8 cellular contexts compared by ENCODE assay signal in genomic region chr14:54348001-54348611, GRCh38. TPM values are rescaled to one million over a fixed set of nuclear protein-coding genes. Genes with fewer than 3 reads are reported as not detected.
DNase-seq lines count a peak whose midpoint lies in the region; ATAC-seq and TF ChIP-seq lines count a peak whose summit lies in the region.

No MANE protein-coding gene starts in this region.

- H3K9me3 Mint-ChIP-seq in activated naive CD8-positive, alpha-beta T cell treated with anti-CD3 and anti-CD28 coated beads, Interleukin-2, amount 50 U/mL, for 24 hours = no peaks in the 10 kb centered on the region
- H3K9me3 Mint-ChIP-seq in activated naive CD8-positive, alpha-beta T cell treated with anti-CD3 and anti-CD28 coated beads for 36 hours = no peaks in the 10 kb centered on the region

- ATAC-seq in activated naive CD8-positive, alpha-beta T cell treated with anti-CD3 and anti-CD28 coated beads, Interleukin-2, amount 50 U/mL, for 24 hours = peak; percentile 40

- no peak overlapping the region for H3K27ac Mint-ChIP-seq in activated naive CD8-positive, alpha-beta T cell treated with anti-CD3 and anti-CD28 coated beads, Interleukin-2, amount 50 U/mL, for 24 hours
- H3K27ac Mint-ChIP-seq in activated naive CD8-positive, alpha-beta T cell treated with anti-CD3 and anti-CD28 coated beads for 36 hours = no peak overlapping the region

- H3K4me1 Mint-ChIP-seq in activated naive CD8-positive, alpha-beta T cell treated with anti-CD3 and anti-CD28 coated beads, Interleukin-2, amount 50 U/mL, for 24 hours = no peaks in the 10 kb centered on the region
- no peaks in the 10 kb centered on the region for H3K4me1 Mint-ChIP-seq in activated naive CD8-positive, alpha-beta T cell treated with anti-CD3 and anti-CD28 coated beads for 36 hours

- no peaks in the 10 kb centered on the region for H3K27me3 ChIP-seq in dorsolateral prefrontal cortex

- intact Hi-C loops in dorsolateral prefrontal cortex (cut with DNase I) = loop anchor here (5.0 to 10.0 kb wide), 3 partner anchors 171 to 811 kb away; partner anchors contain the start of gene BMP4 (in 1 of the 2)

- H3K4me3 Mint-ChIP-seq in activated naive CD8-positive, alpha-beta T cell treated with anti-CD3 and anti-CD28 coated beads, Interleukin-2, amount 50 U/mL, for 24 hours = no peak overlapping the region
- no peak overlapping the region for H3K4me3 Mint-ChIP-seq in activated naive CD8-positive, alpha-beta T cell treated with anti-CD3 and anti-CD28 coated beads for 36 hours

- no peak for TF ChIP-seq EP300 in Ishikawa (IDR thresholded peaks at IDR 0.05; ENCODE audit: borderline replicate concordance)

- peaks cover 19% of the 10 kb centered on the region for H3K27me3 Mint-ChIP-seq in activated naive CD8-positive, alpha-beta T cell treated with anti-CD3 and anti-CD28 coated beads, Interleukin-2, amount 50 U/mL, for 24 hours
- no peaks in the 10 kb centered on the region for H3K27me3 Mint-ChIP-seq in activated naive CD8-positive, alpha-beta T cell treated with anti-CD3 and anti-CD28 coated beads for 36 hours

- TF ChIP-seq RAD21 in Ishikawa (IDR thresholded peaks at IDR 0.05; ENCODE audit: low read depth) = peak; percentile 90

- no peak overlapping the region for H3K4me3 ChIP-seq in dorsolateral prefrontal cortex

- no peaks in the 10 kb centered on the region for H3K36me3 Mint-ChIP-seq in activated naive CD8-positive, alpha-beta T cell treated with anti-CD3 and anti-CD28 coated beads, Interleukin-2, amount 50 U/mL, for 24 hours (ENCODE audit: low read depth)
- H3K36me3 Mint-ChIP-seq in activated naive CD8-positive, alpha-beta T cell treated with anti-CD3 and anti-CD28 coated beads for 36 hours = no peaks in the 10 kb centered on the region

- peak overlapping the region in 5 of 59 donors; percentile 45 to 81 (median 63) for H3K27ac ChIP-seq in dorsolateral prefrontal cortex

- DNase-seq in activated naive CD8-positive, alpha-beta T cell treated with anti-CD3 and anti-CD28 coated beads, Interleukin-2, amount 50 U/mL, for 24 hours = no peak
- DNase-seq in activated naive CD8-positive, alpha-beta T cell treated with anti-CD3 and anti-CD28 coated beads for 36 hours = no peak
- DNase-seq in OCI-M1 (lab: John Stamatoyannopoulos, UW) (peak; percentile 75), dorsolateral prefrontal cortex (peak in 1 of 10 donors; percentile 14), middle frontal gyrus (ENCODE audit: extremely low spot score, low spot score) (peak; percentile 76)
- DNase-seq in activated CD8-positive, alpha-beta memory T cell treated with anti-CD3 and anti-CD28 coated beads for 24 hours = no peak
- no peak for DNase-seq in activated effector memory CD4-positive, alpha-beta T cell treated with anti-CD3 and anti-CD28 coated beads, Interleukin-2, amount 50 U/mL, for 16 hours

- TF ChIP-seq CTCF in dorsolateral prefrontal cortex (IDR thresholded peaks at IDR 0.05 in 54 of 56, conservative IDR thresholded peaks at IDR 0.05 in 2 of 56; ENCODE audit: low read depth in 1 of 56, partially characterized antibody in 56 of 56) = peak; percentile 60 to 94 (median 84)

TF ChIP-seq in Ishikawa, 13 proteins besides CTCF, POLR2A, EP300 and RAD21:
- TF ChIP-seq CEBPB (IDR thresholded peaks at IDR 0.05) (no peak), MAX (IDR thresholded peaks at IDR 0.05) (no peak), TAF1 (IDR thresholded peaks at IDR 0.05; ENCODE audit: low read depth) (no peak), FOXM1 (IDR thresholded peaks at IDR 0.05; ENCODE audit: borderline replicate concordance, low read depth) (no peak), REST (IDR thresholded peaks at IDR 0.05; ENCODE audit: low read depth) (no peak), TCF12 (IDR thresholded peaks at IDR 0.05; ENCODE audit: low read depth) (no peak), YY1 (IDR thresholded peaks at IDR 0.05; ENCODE audit: low read depth) (no peak), EGR1 (IDR thresholded peaks at IDR 0.05) (no peak), ZBTB7A (IDR thresholded peaks at IDR 0.05; ENCODE audit: low read depth) (no peak), TEAD4 (IDR thresholded peaks at IDR 0.05) (no peak), CREB1 (IDR thresholded peaks at IDR 0.05; ENCODE audit: low read depth) (no peak), USF1 (IDR thresholded peaks at IDR 0.05) (no peak), NFIC (IDR thresholded peaks at IDR 0.05) (no peak)

RNA-seq across cellular contexts. Expression of gene CDKN3, which starts 48.7 kb away (rescaled TPM):
- 10 to 100 TPM; 77.9 to 79.5 TPM for total RNA-seq in activated naive CD8-positive, alpha-beta T cell treated with anti-CD3 and anti-CD28 coated beads for 36 hours
- 1 to 10 TPM in 117 of 120 experiments, under 1 TPM in 3; 0.73 to 10.0 (median 3.9) TPM for total RNA-seq in dorsolateral prefrontal cortex

Comparison
In these comparisons a context has a peak if more than half of its experiments do, and no peak if none do; other contexts are left out.
1. DNase-seq: peak in OCI-M1 (single experiment) and middle frontal gyrus (single experiment); none in activated naive CD8-positive, alpha-beta T cell treated with anti-CD3 and anti-CD28 coated beads, Interleukin-2, amount 50 U/mL, for 24 hours (single experiment), activated naive CD8-positive, alpha-beta T cell treated with anti-CD3 and anti-CD28 coated beads for 36 hours (single experiment), activated CD8-positive, alpha-beta memory T cell treated with anti-CD3 and anti-CD28 coated beads for 24 hours (single experiment) and activated effector memory CD4-positive, alpha-beta T cell treated with anti-CD3 and anti-CD28 coated beads, Interleukin-2, amount 50 U/mL, for 16 hours (single experiment).
2. RNA of gene CDKN3, which starts 48.7 kb away (total RNA-seq): 77.9 to 79.5 TPM in activated naive CD8-positive, alpha-beta T cell treated with anti-CD3 and anti-CD28 coated beads for 36 hours; 0.73 to 10.0 TPM in dorsolateral prefrontal cortex; every median in the first group is over 4 times any median in the second.